Comparison of ENCODE assay signal across 16 cellular contexts in genomic region chr1:109275706-109276345, GRCh38. TPM values are rescaled to one million over a fixed set of nuclear protein-coding genes. Genes with fewer than 3 reads are reported as not detected.
DNase-seq lines count a peak whose midpoint lies in the region; ATAC-seq, FAIRE-seq and TF ChIP-seq lines count a peak whose summit lies in the region.
"Had no signal": no experiment of that assay in that cellular context is flagged by ENCODE, and none has a peak within 500 bp of the region (broad histone marks: within the 10 kb centered on the region; RNA-seq: fewer than 3 reads in every experiment).

No MANE protein-coding gene starts in this region.

- H3K27ac ChIP-seq in A549 (peak overlapping the region; percentile 95 to 99), PC-3 (ENCODE audit: low read length) (peak overlapping the region; percentile 95), mesendoderm (ENCODE audit: low read depth, low read length) (no peak overlapping the region)

- no peaks in the 10 kb centered on the region for H3K9me3 Mint-ChIP-seq in dendritic cell treated with granulocyte-macrophage colony-stimulating factor and Interleukin-4, amounts not matched to agents 40 ng/mL and 50 ng/mL, for 4 days
- no peaks in the 10 kb centered on the region for H3K9me3 Mint-ChIP-seq in activated T-cell treated with anti-CD3 and anti-CD28 coated beads, Interleukin-2, amount 50 U/mL, for 72 hours
- H3K9me3 Mint-ChIP-seq: activated T-helper 2 cell treated with anti-CD3 and anti-CD28 coated beads, Interferon-gamma antibody, Interleukin-2, Interleukin-4, amounts not matched to agents 10 μg/mL and 5 μg/mL and 100 μg/mL, durations not matched to agents 14 hours and 24 hours and 36 hours; naive thymus-derived CD4-positive, alpha-beta T cell; stimulated activated naive CD8-positive, alpha-beta T cell treated with anti-CD3 and anti-CD28 coated beads, Interleukin-15, amount 100 ng/mL, for 72 hours had no signal

- TF ChIP-seq POLR2A in A549 (IDR thresholded peaks at IDR 0.05; ENCODE audit: low read length) = no peak

- peak overlapping the region; percentile 45; the same call in 1 of the 2 replicates for H2AFZ ChIP-seq in PC-3 (ENCODE audit: low read length)

- no peak for DNase-seq in A549 (ENCODE audit: low read depth in 1 of 2, low spot score in 1 of 2)
- peak; percentile 60 for DNase-seq in PC-3
- DNase-seq in mesendoderm = peak; percentile 66
- DNase-seq in NCI-H1048 (lab: John Stamatoyannopoulos, UW) = no peak
- DNase-seq in activated T-cell treated with anti-CD3 and anti-CD28 coated beads, Interleukin-2, amount 50 U/mL, for 72 hours = no peak
- DNase-seq: activated CD4-positive, CD25-positive, alpha-beta regulatory T cell treated with anti-CD3 and anti-CD28 coated beads, Interleukin-2, amount 50 U/mL, for 72 hours; cortex of kidney; GF-D8; naive thymus-derived CD4-positive, alpha-beta T cell; stimulated activated CD4-positive, alpha-beta T cell treated with anti-CD3 and anti-CD28 coated beads, Interleukin-15, amount 100 ng/mL, for 24 hours; stimulated activated naive CD8-positive, alpha-beta T cell treated with anti-CD3 and anti-CD28 coated beads, Interleukin-15, amount 100 ng/mL, for 72 hours had no signal

- peak overlapping the region; percentile 81 for H3K9ac ChIP-seq in PC-3 (ENCODE audit: low read length)
- H3K9ac ChIP-seq in mesendoderm (ENCODE audit: low read length) = no peak overlapping the region

- H2AK5ac ChIP-seq in mesendoderm (ENCODE audit: low read length) = no peak overlapping the region

- no peak overlapping the region for H2BK120ac ChIP-seq in mesendoderm (ENCODE audit: low read depth, low read length)

- peaks cover 4% of the 10 kb centered on the region for H3K27me3 Mint-ChIP-seq in dendritic cell treated with granulocyte-macrophage colony-stimulating factor and Interleukin-4, amounts not matched to agents 40 ng/mL and 50 ng/mL, for 4 days
- no peaks in the 10 kb centered on the region for H3K27me3 Mint-ChIP-seq in activated T-cell treated with anti-CD3 and anti-CD28 coated beads, Interleukin-2, amount 50 U/mL, for 72 hours (ENCODE audit: low read depth)
- H3K27me3 Mint-ChIP-seq: naive thymus-derived CD4-positive, alpha-beta T cell; stimulated activated naive CD8-positive, alpha-beta T cell treated with anti-CD3 and anti-CD28 coated beads, Interleukin-15, amount 100 ng/mL, for 72 hours had no signal

- no peak for TF ChIP-seq EP300 in A549 (IDR thresholded peaks at IDR 0.05)

- H3K4me2 ChIP-seq in A549 = peak overlapping the region; percentile 83
- H3K4me2 ChIP-seq in PC-3 (ENCODE audit: low read length) = peak overlapping the region; percentile 80
- no peak overlapping the region for H3K4me2 ChIP-seq in mesendoderm (ENCODE audit: low read length)

- ATAC-seq in A549 = peak in 1 of 2 experiments; percentile 10; a peak in 2 of 6 replicates
- peak; percentile 2; the same call in 1 of the 2 replicates for ATAC-seq in PC-3
- no peak for ATAC-seq in GM18861 (IDR thresholded peaks at IDR 0.05; ENCODE audit: unreplicated experiment)
- no peak for ATAC-seq in GM18511 (IDR thresholded peaks at IDR 0.05; ENCODE audit: unreplicated experiment)
- ATAC-seq in activated T-cell treated with anti-CD3 and anti-CD28 coated beads, Interleukin-2, amount 50 U/mL, for 72 hours (replicated peaks in 1 of 2) = no peak
- ATAC-seq: naive thymus-derived CD4-positive, alpha-beta T cell; stimulated activated naive CD8-positive, alpha-beta T cell treated with anti-CD3 and anti-CD28 coated beads, Interleukin-15, amount 100 ng/mL, for 72 hours had no signal

- H2BK5ac ChIP-seq in mesendoderm (ENCODE audit: low read length) = no peak overlapping the region

- H3K4me3 ChIP-seq in A549 (0 out of 3 replicates have a peak overlapping the region, but pooled peaks have one; percentile 13), PC-3 (ENCODE audit: low read length) (peak overlapping the region; percentile 54), mesendoderm (ENCODE audit: low read length) (no peak overlapping the region)

- no peak overlapping the region for H4K8ac ChIP-seq in mesendoderm (ENCODE audit: low read depth, low read length)

- CTCF ChIA-PET in A549 (lab: Yijun Ruan, JAX) (interaction anchor here (0.7 to 5.7 kb wide), 6 partner anchors 10 to 257 kb away, joined by 3 to 107 read pairs (median 17); partner anchors contain the start of genes CYB561D1 and SORT1), PC-3 (lab: Charles Lee) (interaction anchor here (0.7 to 1.0 kb wide), 2 partner anchors 116 to 122 kb away, joined by 3 read pairs; no protein-coding TSS in a partner anchor)

- no peak for TF ChIP-seq RAD21 in A549 (conservative IDR thresholded peaks at IDR 0.05 in 1 of 2, IDR thresholded peaks at IDR 0.05 in 1 of 2)

- peak overlapping the region; percentile 15 for H3K56ac ChIP-seq in mesendoderm (ENCODE audit: low read length)

- no peaks in the 10 kb centered on the region for H3K9me2 ChIP-seq in PC-3 (replicated peaks; ENCODE audit: low read length)

- H3K36me3 ChIP-seq in PC-3 (ENCODE audit: low read depth, low read length) = peaks cover 8% of the 10 kb centered on the region
- peaks cover 6% of the 10 kb centered on the region for H3K36me3 ChIP-seq in mesendoderm (ENCODE audit: control insufficient read depth, insufficient read depth, low read length)

- WGBS in A549 (ENCODE audit: missing lambda C conversion rate) = 66% methylated on average over 7 of the region's 9 CpGs
- WGBS in mesendoderm (ENCODE audit: extremely low coverage, insufficient coverage, low lambda C conversion rate) = no CpG with 5 or more reads among the region's 9 CpGs

- H3K27ac Mint-ChIP-seq in dendritic cell treated with granulocyte-macrophage colony-stimulating factor and Interleukin-4, amounts not matched to agents 40 ng/mL and 50 ng/mL, for 4 days = peak overlapping the region; percentile 65
- no peak overlapping the region for H3K27ac Mint-ChIP-seq in activated T-cell treated with anti-CD3 and anti-CD28 coated beads, Interleukin-2, amount 50 U/mL, for 72 hours
- H3K27ac Mint-ChIP-seq: activated T-helper 2 cell treated with anti-CD3 and anti-CD28 coated beads, Interferon-gamma antibody, Interleukin-2, Interleukin-4, amounts not matched to agents 10 μg/mL and 5 μg/mL and 100 μg/mL, durations not matched to agents 14 hours and 24 hours and 36 hours; naive thymus-derived CD4-positive, alpha-beta T cell had no signal

- H3K4me1 Mint-ChIP-seq in dendritic cell treated with granulocyte-macrophage colony-stimulating factor and Interleukin-4, amounts not matched to agents 40 ng/mL and 50 ng/mL, for 4 days (ENCODE audit: low read depth) = peaks cover 51% of the 10 kb centered on the region
- peaks cover 7% of the 10 kb centered on the region for H3K4me1 Mint-ChIP-seq in activated T-cell treated with anti-CD3 and anti-CD28 coated beads, Interleukin-2, amount 50 U/mL, for 72 hours (ENCODE audit: low read depth)

- no peak overlapping the region for H3K4me3 Mint-ChIP-seq in dendritic cell treated with granulocyte-macrophage colony-stimulating factor and Interleukin-4, amounts not matched to agents 40 ng/mL and 50 ng/mL, for 4 days
- no peak overlapping the region for H3K4me3 Mint-ChIP-seq in activated T-cell treated with anti-CD3 and anti-CD28 coated beads, Interleukin-2, amount 50 U/mL, for 72 hours
- H3K4me3 Mint-ChIP-seq: naive thymus-derived CD4-positive, alpha-beta T cell; stimulated activated naive CD8-positive, alpha-beta T cell treated with anti-CD3 and anti-CD28 coated beads, Interleukin-15, amount 100 ng/mL, for 72 hours had no signal

- H3K79me1 ChIP-seq in mesendoderm (ENCODE audit: low read length) = peaks cover 2% of the 10 kb centered on the region

- TSS peak; percentile 49 for BruUV-seq in PC-3 (replicated peaks; lab: Mats Ljungman, UMichigan)

- H3K27me3 ChIP-seq in PC-3 (ENCODE audit: low read length) = no peaks in the 10 kb centered on the region
- H3K27me3 ChIP-seq in mesendoderm (ENCODE audit: insufficient read depth, low read length, poor library complexity) = no peaks in the 10 kb centered on the region

- no peak overlapping the region for H2BK15ac ChIP-seq in mesendoderm (replicated peaks; ENCODE audit: low read depth)

- peaks cover 10% of the 10 kb centered on the region for H3F3A ChIP-seq in PC-3 (ENCODE audit: low read length, unreplicated experiment)

- no peak overlapping the region for H3K4ac ChIP-seq in mesendoderm (ENCODE audit: low read depth, low read length)

- no peaks in the 10 kb centered on the region for H4K20me1 ChIP-seq in PC-3 (ENCODE audit: low read length)

- H3K18ac ChIP-seq in mesendoderm (ENCODE audit: low read length) = no peak overlapping the region

- no peak overlapping the region for H4K5ac ChIP-seq in mesendoderm (ENCODE audit: low read length)

- H3K79me2 ChIP-seq in PC-3 (ENCODE audit: low read length) = peaks cover 13% of the 10 kb centered on the region
- H3K79me2 ChIP-seq in mesendoderm (ENCODE audit: control insufficient read depth, insufficient read depth, low read length) = no peaks in the 10 kb centered on the region

- H3K9me3 ChIP-seq in A549 (no peaks in the 10 kb centered on the region), PC-3 (ENCODE audit: low read length) (no peaks in the 10 kb centered on the region)

- H3K4me1 ChIP-seq in A549 (peaks cover 53% of the 10 kb centered on the region), PC-3 (ENCODE audit: insufficient read depth, low read length) (peaks cover 55% of the 10 kb centered on the region), mesendoderm (ENCODE audit: control insufficient read depth, low read depth, low read length) (peaks cover 2% of the 10 kb centered on the region)

- POLR2A ChIA-PET in A549 (lab: Yijun Ruan, JAX) (no interaction called here), PC-3 (lab: Charles Lee; ENCODE audit: unreplicated experiment) (no interaction called here)

- H3K36me3 Mint-ChIP-seq in dendritic cell treated with granulocyte-macrophage colony-stimulating factor and Interleukin-4, amounts not matched to agents 40 ng/mL and 50 ng/mL, for 4 days (ENCODE audit: low read depth) = no peaks in the 10 kb centered on the region
- H3K36me3 Mint-ChIP-seq in activated T-cell treated with anti-CD3 and anti-CD28 coated beads, Interleukin-2, amount 50 U/mL, for 72 hours (ENCODE audit: insufficient read depth in 2 of 2) = no peaks in the 10 kb centered on the region

- no peak overlapping the region for H3K23ac ChIP-seq in mesendoderm (ENCODE audit: low read length)

- FAIRE-seq in A549 (lab: Jason Lieb, UNC) = no peak

- intact Hi-C loops in PC-3 (cut with micrococcal nuclease) = loop anchor here (1.0 kb wide), 1 partner anchor 7 kb away; the partner anchor contains the start of gene PSRC1
- intact Hi-C loops in dendritic cell treated with granulocyte-macrophage colony-stimulating factor and Interleukin-4, amounts not matched to agents 40 ng/mL and 50 ng/mL, for 4 days (cut with micrococcal nuclease) = no loop called here

- TF ChIP-seq CTCF in A549 (IDR thresholded peaks at IDR 0.05) (no peak), PC-3 (conservative IDR thresholded peaks at IDR 0.05; ENCODE audit: low read depth, low read length) (no peak)

RNA-seq across cellular contexts. Expression of gene PSRC1, which starts 7.1 kb away (rescaled TPM):
- polyA plus RNA-seq in A549 (2011; rRNA removed) (13.7 and 15.3 TPM in 2 replicates), A549 (2017; fragmentation: RNase III; extraction: RNeasy Plus Mini Kit Qiagen cat#74134 plus additional on column Dnase treatment) (20.0 to 23.2 TPM (median 21.5 TPM) in 3 replicates)
- polyA plus RNA-seq in A549 (2012; cell fraction: cytosol; rRNA removed) = 19.3 and 19.8 TPM in 2 replicates
- polyA plus RNA-seq in A549 (2012; cell fraction: nucleus; rRNA removed) = 83.6 and 88.8 TPM in 2 replicates
- 9.2 and 11.5 TPM in 2 replicates for polyA minus RNA-seq in A549 (2011; rRNA and poly(A)+ RNA removed)
- total RNA-seq in PC-3 (2014; rRNA removed) = 33.8 and 34.5 TPM in 2 replicates
- 57.7 TPM for polyA plus RNA-seq in mesendoderm (2013, experiment 1 of 2)
- 61.1 TPM for polyA plus RNA-seq in mesendoderm (2013, experiment 2 of 2)
- total RNA-seq in activated T-cell treated with anti-CD3 and anti-CD28 coated beads, Interleukin-2, amount 50 U/mL, for 72 hours = 10 to 100 TPM; 17.5 to 18.3 TPM

RNA-seq across cellular contexts. Expression of gene CELSR2, which starts 26.5 kb away (rescaled TPM):
- polyA plus RNA-seq in A549 (2011; rRNA removed) (2.5 and 4.9 TPM in 2 replicates), A549 (2017; fragmentation: RNase III; extraction: RNeasy Plus Mini Kit Qiagen cat#74134 plus additional on column Dnase treatment) (5.6 to 5.9 TPM (median 5.6 TPM) in 3 replicates)
- 4.5 and 5.7 TPM in 2 replicates for polyA plus RNA-seq in A549 (2012; cell fraction: cytosol; rRNA removed)
- 15.7 and 19.5 TPM in 2 replicates for polyA plus RNA-seq in A549 (2012; cell fraction: nucleus; rRNA removed)
- polyA minus RNA-seq in A549 (2011; rRNA and poly(A)+ RNA removed) = 14.1 and 15.4 TPM in 2 replicates
- total RNA-seq in PC-3 (2014; rRNA removed) = 3.6 and 6.4 TPM in 2 replicates
- polyA plus RNA-seq in mesendoderm (2013, experiment 1 of 2) = 2.9 TPM
- 2.9 TPM for polyA plus RNA-seq in mesendoderm (2013, experiment 2 of 2)
- 1 to 10 TPM; 2.5 to 3.1 TPM for total RNA-seq in activated T-cell treated with anti-CD3 and anti-CD28 coated beads, Interleukin-2, amount 50 U/mL, for 72 hours

RNA-seq across cellular contexts. Expression of gene MYBPHL, which starts 31.0 kb away (rescaled TPM):
- polyA plus RNA-seq in A549 (2011; rRNA removed) (not detected in 2 replicates), A549 (2017; fragmentation: RNase III; extraction: RNeasy Plus Mini Kit Qiagen cat#74134 plus additional on column Dnase treatment) (not detected in 3 replicates)
- 0.06 TPM in 1 of 2 replicates, not detected in the other for polyA plus RNA-seq in A549 (2012; cell fraction: cytosol; rRNA removed)
- polyA plus RNA-seq in A549 (2012; cell fraction: nucleus; rRNA removed) = 0.04 TPM in 1 of 2 replicates, not detected in the other
- not detected in 2 replicates for polyA minus RNA-seq in A549 (2011; rRNA and poly(A)+ RNA removed)
- total RNA-seq in PC-3 (2014; rRNA removed) = not detected in 2 replicates
- 0.17 TPM for polyA plus RNA-seq in mesendoderm (2013, experiment 1 of 2)
- polyA plus RNA-seq in mesendoderm (2013, experiment 2 of 2) = 0.21 TPM
- total RNA-seq in activated T-cell treated with anti-CD3 and anti-CD28 coated beads, Interleukin-2, amount 50 U/mL, for 72 hours = not detected
- total RNA-seq: activated T-helper 2 cell treated with anti-CD3 and anti-CD28 coated beads, Interferon-gamma antibody, Interleukin-2, Interleukin-4, amounts not matched to agents 10 μg/mL and 5 μg/mL and 100 μg/mL, durations not matched to agents 14 hours and 24 hours and 36 hours; naive thymus-derived CD4-positive, alpha-beta T cell had no signal
- polyA plus RNA-seq: AG04450; naive thymus-derived CD4-positive, alpha-beta T cell had no signal

Comparison
In these comparisons a context has a peak if more than half of its experiments do, and no peak if none do; other contexts are left out.
1. DNase-seq: peak in PC-3 (single experiment) and mesendoderm (single experiment); none in A549 (0 of 2), NCI-H1048 (single experiment) and activated T-cell treated with anti-CD3 and anti-CD28 coated beads, Interleukin-2, amount 50 U/mL, for 72 hours (0 of 2).